In genomic region chr5:177508837-177509236, GRCh38 we compare ENCODE assay signal across 11 cellular contexts. TPM values are rescaled to one million over a fixed set of nuclear protein-coding genes. Genes with fewer than 3 reads are reported as not detected.
A peak's percentile ranks its signal among the peaks of the same experiment; 100 is the strongest.
DNase-seq lines count a peak whose midpoint lies in the region; ATAC-seq and TF ChIP-seq lines count a peak whose summit lies in the region.
"Had no signal": no experiment of that assay in that cellular context is flagged by ENCODE, and none has a peak within 500 bp of the region (broad histone marks: within the 10 kb centered on the region; RNA-seq: fewer than 3 reads in every experiment).

No MANE protein-coding gene starts in this region.

- no peaks in the 10 kb centered on the region for H3K9me3 ChIP-seq in BE2C

- CTCF ChIA-PET in WTC11 (lab: Charles Lee): interaction anchor here (1.0 to 6.3 kb wide), 8 partner anchors 8 to 199 kb away, joined by 3 to 57 read pairs (median 5); partner anchors contain the start of gene PDLIM7

- POLR2A ChIA-PET in WTC11 (lab: Charles Lee): interaction anchor here (0.5 to 2.7 kb wide), 2 partner anchors 9 to 11 kb away, joined by 3 to 9 read pairs; partner anchors contain the start of gene PDLIM7

- TF ChIP-seq CTCF in GM20000 (IDR thresholded peaks at IDR 0.05; ENCODE audit: extremely low read depth, missing control alignments) (no peak), BE2C (IDR thresholded peaks at IDR 0.05; ENCODE audit: low read depth, low read length) (no peak), WTC11 (IDR thresholded peaks at IDR 0.05) (no peak)

- H3K4me3 Mint-ChIP-seq in memory B cell: peak overlapping the region; percentile 96
- H3K4me3 Mint-ChIP-seq in WTC11: no peak overlapping the region

- H3K36me3 Mint-ChIP-seq in memory B cell (peaks cover 28% of the 10 kb centered on the region), WTC11 (peaks cover 33% of the 10 kb centered on the region)

- ATAC-seq in memory B cell (ENCODE audit: low read depth) (peak; percentile 31), WTC11 (no peak)

- H3K4me3 ChIP-seq in GM08714 (ENCODE audit: low read length) (peak overlapping the region; percentile 66; the same call in 1 of the 2 replicates), BE2C (ENCODE audit: low read depth, low read length) (no peak overlapping the region)

- H3K27ac Mint-ChIP-seq in memory B cell (peak overlapping the region; percentile 95), WTC11 (no peak overlapping the region)

- H3K9me3 Mint-ChIP-seq in memory B cell (no peaks in the 10 kb centered on the region), WTC11 (no peaks in the 10 kb centered on the region)

- H3K4me1 ChIP-seq in BE2C: peaks cover 5% of the 10 kb centered on the region

- no peaks in the 10 kb centered on the region for H3K27me3 ChIP-seq in BE2C

- H3K4me1 Mint-ChIP-seq in memory B cell: peaks cover 44% of the 10 kb centered on the region
- H3K4me1 Mint-ChIP-seq in WTC11: peaks cover 17% of the 10 kb centered on the region

- H3K27me3 Mint-ChIP-seq in memory B cell (no peaks in the 10 kb centered on the region), WTC11 (ENCODE audit: low read depth) (no peaks in the 10 kb centered on the region)

- peaks cover 39% of the 10 kb centered on the region for H3K36me3 ChIP-seq in BE2C

- peak; percentile 67 for DNase-seq in GM20000 (ENCODE audit: low spot score)
- DNase-seq in OCI-M1 (lab: John Stamatoyannopoulos, UW): peak; percentile 23
- DNase-seq in memory B cell (ENCODE audit: low spot score in 2 of 2): peak; percentile 52 to 53
- no peak for DNase-seq in T-helper 2 cell
- no peak for DNase-seq in BE2C
- no peak for DNase-seq in NCI-H2107 treated with DMSO at 0.1 percent for 48 hours (lab: John Stamatoyannopoulos, UW; ENCODE audit: unreplicated experiment)
- DNase-seq in WTC11 (ENCODE audit: low spot score): no peak
- DNase-seq: activated naive CD4-positive, alpha-beta T cell; DND-41; glutamatergic neuron had no signal

TF ChIP-seq in WTC11, 78 proteins besides CTCF, POLR2A, EP300 and RAD21:
- TF ChIP-seq ZNF219 (CRISPR knock-in tag; IDR thresholded peaks at IDR 0.05; ENCODE audit: borderline replicate concordance) (no peak), FOXP1 (CRISPR knock-in tag; IDR thresholded peaks at IDR 0.05; ENCODE audit: borderline replicate concordance) (no peak), TEAD1 (CRISPR knock-in tag; IDR thresholded peaks at IDR 0.05) (no peak), ZSCAN18 (CRISPR knock-in tag; IDR thresholded peaks at IDR 0.05) (no peak), ATF1 (CRISPR knock-in tag; IDR thresholded peaks at IDR 0.05) (no peak), MLX (CRISPR knock-in tag; IDR thresholded peaks at IDR 0.05) (no peak), ZNF281 (CRISPR knock-in tag; IDR thresholded peaks at IDR 0.05) (no peak)
- TF ChIP-seq, protein P1, sequence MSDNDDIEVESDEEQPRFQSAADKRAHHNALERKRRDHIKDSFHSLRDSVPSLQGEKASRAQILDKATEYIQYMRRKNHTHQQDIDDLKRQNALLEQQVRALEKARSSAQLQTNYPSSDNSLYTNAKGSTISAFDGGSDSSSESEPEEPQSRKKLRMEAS (CRISPR knock-in tag; IDR thresholded peaks at IDR 0.05): no peak

RNA-seq across cellular contexts. Expression of gene DOK3, which starts 0.8 kb away (rescaled TPM):
- polyA plus RNA-seq in BE2C (2012; ENCODE audit: insufficient read depth, insufficient read length, low read depth): 33.9 TPM
- total RNA-seq in WTC11 (2021): 9.0 to 9.9 TPM (median 9.0 TPM) in 3 replicates

RNA-seq across cellular contexts. Expression of gene DDX41, which starts 7.9 kb away (rescaled TPM):
- polyA plus RNA-seq in BE2C (2012; ENCODE audit: insufficient read depth, insufficient read length, low read depth): 914 TPM
- 136 to 156 TPM (median 137 TPM) in 3 replicates for total RNA-seq in WTC11 (2021)

RNA-seq across cellular contexts. Expression of gene PDLIM7, which starts 11.4 kb away (rescaled TPM):
- 84.1 TPM for polyA plus RNA-seq in BE2C (2012; ENCODE audit: insufficient read depth, insufficient read length, low read depth)
- 124 to 142 TPM (median 139 TPM) in 3 replicates for total RNA-seq in WTC11 (2021)

RNA-seq across cellular contexts. Expression of gene DBN1, which starts 35.4 kb away (rescaled TPM):
- 454 TPM for polyA plus RNA-seq in BE2C (2012; ENCODE audit: insufficient read depth, insufficient read length, low read depth)
- total RNA-seq in WTC11 (2021): 267 to 288 TPM (median 269 TPM) in 3 replicates

RNA-seq across cellular contexts. Expression of gene FAM193B, which starts 45.5 kb away (rescaled TPM):
- polyA plus RNA-seq in BE2C (2012; ENCODE audit: insufficient read depth, insufficient read length, low read depth): 261 TPM
- 95.1 to 101 TPM (median 95.6 TPM) in 3 replicates for total RNA-seq in WTC11 (2021)

Comparison
In these comparisons a context has a peak if more than half of its experiments do, and no peak if none do; other contexts are left out.
1. DNase-seq: peak in GM20000 (single experiment), OCI-M1 (single experiment) and memory B cell (2 of 2); none in T-helper 2 cell (0 of 5), BE2C (single experiment), NCI-H2107 treated with DMSO at 0.1 percent for 48 hours (single experiment) and WTC11 (single experiment).